ENCODE assay signal across 8 cellular contexts in genomic region chr3:20040476-20041196, GRCh38.
A peak's percentile ranks its signal among the peaks of the same experiment; 100 is the strongest.
DNase-seq lines count a peak whose midpoint lies in the region; ATAC-seq and TF ChIP-seq lines count a peak whose summit lies in the region.

No MANE protein-coding gene starts in this region.

- no peaks in the 10 kb centered on the region for H3K27me3 Mint-ChIP-seq in effector memory CD8-positive, alpha-beta T cell
- H3K27me3 Mint-ChIP-seq in memory B cell = no peaks in the 10 kb centered on the region

- peak; percentile 37 for TF ChIP-seq POLR2A in GM18951 (IDR thresholded peaks at IDR 0.05; ENCODE audit: extremely low read depth, insufficient read depth, insufficient read length)

- H3K9me3 Mint-ChIP-seq in effector memory CD8-positive, alpha-beta T cell = no peaks in the 10 kb centered on the region
- H3K9me3 Mint-ChIP-seq in memory B cell = no peaks in the 10 kb centered on the region

- in situ Hi-C loops in GM18951 (cut with MboI; ENCODE audit: low sequenced_read_pairs, unreplicated experiment) = no loop called here

- DNase-seq in AG20443 (ENCODE audit: low spot score) = peak; percentile 76
- DNase-seq in NCI-H82 (lab: John Stamatoyannopoulos, UW) = peak; percentile 83
- peak; percentile 39 to 52 (median 41) for DNase-seq in activated CD8-positive, alpha-beta memory T cell treated with anti-CD3 and anti-CD28 coated beads for 48 hours (ENCODE audit: low read depth in 2 of 3, low spot score in 2 of 3)
- peak; percentile 42 to 56 (median 47) for DNase-seq in effector memory CD8-positive, alpha-beta T cell
- peak; percentile 37 to 70 for DNase-seq in memory B cell (ENCODE audit: low spot score in 2 of 2)
- peak; percentile 32 for DNase-seq in stimulated activated CD8-positive, alpha-beta memory T cell treated with anti-CD3 and anti-CD28 coated beads, Interleukin-15, amount 100 ng/mL, for 1 hour (ENCODE audit: low read depth)

- ATAC-seq in HG03159 (IDR thresholded peaks at IDR 0.05; ENCODE audit: unreplicated experiment) = peak; percentile 34
- ATAC-seq in effector memory CD8-positive, alpha-beta T cell (replicated peaks) = peak; percentile 20
- ATAC-seq in memory B cell (ENCODE audit: low read depth) = peak; percentile 26

- peak overlapping the region; percentile 97 to 98 for H3K27ac Mint-ChIP-seq in effector memory CD8-positive, alpha-beta T cell
- peak overlapping the region; percentile 87 for H3K27ac Mint-ChIP-seq in memory B cell

- peaks cover 36 to 47% of the 10 kb centered on the region in 2 donors for H3K4me1 Mint-ChIP-seq in effector memory CD8-positive, alpha-beta T cell (ENCODE audit: low read depth in 2 of 2)
- H3K4me1 Mint-ChIP-seq in memory B cell = peaks cover 29% of the 10 kb centered on the region

- peak overlapping the region; percentile 98 to 99 for H3K4me3 Mint-ChIP-seq in effector memory CD8-positive, alpha-beta T cell
- peak overlapping the region; percentile 97 for H3K4me3 Mint-ChIP-seq in memory B cell

- peaks cover 28% of the 10 kb centered on the region for H3K36me3 Mint-ChIP-seq in effector memory CD8-positive, alpha-beta T cell (ENCODE audit: insufficient read depth)
- H3K36me3 Mint-ChIP-seq in memory B cell = no peaks in the 10 kb centered on the region

Comparison
In these comparisons a context has a peak if more than half of its experiments do, and no peak if none do; other contexts are left out.
1. Peak in every context shown above with its lines: DNase-seq and ATAC-seq.
2. DNase-seq: peak in every context shown above with its lines; median percentile 83 in NCI-H82; 76 in AG20443; 54 in memory B cell; 47 in effector memory CD8-positive, alpha-beta T cell; 41 in activated CD8-positive, alpha-beta memory T cell treated with anti-CD3 and anti-CD28 coated beads for 48 hours; 32 in stimulated activated CD8-positive, alpha-beta memory T cell treated with anti-CD3 and anti-CD28 coated beads, Interleukin-15, amount 100 ng/mL, for 1 hour.